In genomic region chr17:81431545-81432482, GRCh38 we compare ENCODE assay signal across 16 cellular contexts. TPM values are rescaled to one million over a fixed set of nuclear protein-coding genes. Genes with fewer than 3 reads are reported as not detected.
DNase-seq lines count a peak whose midpoint lies in the region; FAIRE-seq and TF ChIP-seq lines count a peak whose summit lies in the region.
"Had no signal": no experiment of that assay in that cellular context is flagged by ENCODE, and none has a peak within 500 bp of the region (broad histone marks: within the 10 kb centered on the region; RNA-seq: fewer than 3 reads in every experiment).

No MANE protein-coding gene starts in this region.

- no peaks in the 10 kb centered on the region for H3K23me2 ChIP-seq in H1 (ENCODE audit: low read depth, low read length)

- H3K18ac ChIP-seq in H1 (ENCODE audit: extremely low read depth, low read length): no peak overlapping the region
- no peak overlapping the region for H3K18ac ChIP-seq in mesenchymal stem cell (ENCODE audit: low read depth in 1 of 2, low read length in 2 of 2)

- H4K91ac ChIP-seq in H1 (replicated peaks; ENCODE audit: insufficient read length, low read length) (no peak overlapping the region), mesenchymal stem cell (ENCODE audit: low read length) (peak overlapping the region; percentile 61)

- POLR2A ChIA-PET in H1 (lab: Charles Lee; ENCODE audit: partially characterized antibody): interaction anchor here (0.5 kb wide), 1 partner anchor 73 kb away, joined by 3 read pairs; no protein-coding TSS in a partner anchor

- TF ChIP-seq POLR2A in H1 (IDR thresholded peaks at IDR 0.05; ENCODE audit: control extremely low read depth in 1 of 2, low read depth in 2 of 2, low read length in 2 of 2): no peak

- H3K4me2 ChIP-seq in H1 (ENCODE audit: insufficient read depth in 1 of 2, low read depth in 2 of 2, low read length in 2 of 2): no peak overlapping the region
- no peak overlapping the region for H3K4me2 ChIP-seq in mesenchymal stem cell (ENCODE audit: low read length, poor library complexity, severe bottlenecking)

- H2BK12ac ChIP-seq in H1 (ENCODE audit: low read depth, low read length): no peak overlapping the region
- H2BK12ac ChIP-seq in mesenchymal stem cell (ENCODE audit: low read length in 2 of 2): peak overlapping the region in 1 of 2 experiments; percentile 7

- H3K4me1 ChIP-seq in H1 (replicated peaks in 1 of 4; ENCODE audit: control insufficient read depth in 3 of 4, insufficient read depth in 4 of 4, low read length in 3 of 4): peaks cover 0 to 3% (median 0%) of the 10 kb centered on the region in 4 experiments; a peak in 4 of 7 replicates
- peaks cover 64% of the 10 kb centered on the region for H3K4me1 ChIP-seq in mesenchymal stem cell (ENCODE audit: control insufficient read depth, insufficient read depth, low read depth, low read length)

- TF ChIP-seq RAD21 in H1 (IDR thresholded peaks at IDR 0.05 in 1 of 2, conservative IDR thresholded peaks at IDR 0.05 in 1 of 2; ENCODE audit: low read depth in 2 of 2, low read length in 2 of 2): no peak

- H2BK15ac ChIP-seq in H1 (ENCODE audit: low read length) (no peak overlapping the region; the same call in 1 of the 2 replicates), mesenchymal stem cell (ENCODE audit: low read depth, poor library complexity, severe bottlenecking) (no peak overlapping the region)

- H3K36me3 Mint-ChIP-seq in activated T-helper 1 cell treated with anti-CD3 and anti-CD28 coated beads, Interleukin-12 subunit alpha, Interleukin-12 subunit beta, Interleukin-2, Interleukin-4 antibody, amounts not matched to agents 30 ng/mL and 10 ng/mL and 1 ng/mL, durations not matched to agents 14 hours and 24 hours and 36 hours (ENCODE audit: low read depth): no peaks in the 10 kb centered on the region
- H3K36me3 Mint-ChIP-seq: CD4-positive, CD25-positive, alpha-beta regulatory T cell; IgD-negative memory B cell had no signal

- H4K8ac ChIP-seq in H1 (ENCODE audit: extremely low read depth, insufficient read depth, low read length): 0 out of 2 replicates have a peak overlapping the region, but pooled peaks have one; percentile 25
- no peak overlapping the region for H4K8ac ChIP-seq in mesenchymal stem cell (ENCODE audit: low read length)

- H2AFZ ChIP-seq in H1 (ENCODE audit: low read length) (no peak overlapping the region), mesenchymal stem cell (ENCODE audit: low read depth, low read length) (no peak overlapping the region)

- H4K20me1 ChIP-seq in H1 (replicated peaks in 1 of 2; ENCODE audit: control insufficient read depth in 1 of 2, insufficient read depth in 2 of 2, low read length in 2 of 2): no peaks in the 10 kb centered on the region

- 88% methylated on average over 23 of the region's 25 CpGs; no CpG with 5 or more reads in 1 of the 2 experiments for WGBS in H1 (ENCODE audit: extremely low coverage in 1 of 2, insufficient coverage in 1 of 2, insufficient read length in 1 of 2, insufficient replicate concordance in 2 of 2, low coverage in 1 of 2, low lambda C conversion rate in 2 of 2, missing lambda C conversion rate in 1 of 2), 2 experiments
- 89% methylated on average over 20 of the region's 25 CpGs for WGBS in mesenchymal stem cell

- H3K56ac ChIP-seq in H1 (replicated peaks; ENCODE audit: insufficient read length, low read depth, low read length): no peak overlapping the region

- CTCF ChIA-PET in H1 (lab: Charles Lee; ENCODE audit: partially characterized antibody): interaction anchor here (0.8 to 7.3 kb wide), 5 partner anchors 9 to 179 kb away, joined by 4 to 53 read pairs (median 9); no protein-coding TSS in a partner anchor

- H3K23ac ChIP-seq in H1 (ENCODE audit: insufficient read length): no peak overlapping the region
- H3K23ac ChIP-seq in mesenchymal stem cell (ENCODE audit: low read length in 2 of 2): no peak overlapping the region

- intact Hi-C loops in activated T-helper 1 cell treated with anti-CD3 and anti-CD28 coated beads, Interleukin-12 subunit alpha, Interleukin-12 subunit beta, Interleukin-2, Interleukin-4 antibody, amounts not matched to agents 30 ng/mL and 10 ng/mL and 1 ng/mL, durations not matched to agents 14 hours and 24 hours and 36 hours (cut with micrococcal nuclease): no loop called here

- no peak for FAIRE-seq in H1 (lab: Jason Lieb, UNC)
- FAIRE-seq: D721Med, GM12891 had no signal

- H3K27ac ChIP-seq in KOPT-K1 (ENCODE audit: low read depth, low read length, poor library complexity, severe bottlenecking) (peak overlapping the region; percentile 100), H1 (ENCODE audit: low read depth, low read length) (no peak overlapping the region), mesenchymal stem cell (ENCODE audit: low read length, poor library complexity, severe bottlenecking) (no peak overlapping the region)
- H3K27ac ChIP-seq: SJCRH30 had no signal

- no peak overlapping the region for H4K5ac ChIP-seq in H1 (ENCODE audit: insufficient read length, low read depth, low read length)

- no peaks in the 10 kb centered on the region for H3K9me3 Mint-ChIP-seq in activated T-helper 1 cell treated with anti-CD3 and anti-CD28 coated beads, Interleukin-12 subunit alpha, Interleukin-12 subunit beta, Interleukin-2, Interleukin-4 antibody, amounts not matched to agents 30 ng/mL and 10 ng/mL and 1 ng/mL, durations not matched to agents 14 hours and 24 hours and 36 hours
- H3K9me3 Mint-ChIP-seq: IgD-negative memory B cell had no signal

- H3K27me3 Mint-ChIP-seq in activated T-helper 1 cell treated with anti-CD3 and anti-CD28 coated beads, Interleukin-12 subunit alpha, Interleukin-12 subunit beta, Interleukin-2, Interleukin-4 antibody, amounts not matched to agents 30 ng/mL and 10 ng/mL and 1 ng/mL, durations not matched to agents 14 hours and 24 hours and 36 hours (ENCODE audit: insufficient read depth): peaks cover 7% of the 10 kb centered on the region

- DNase-seq in COLO668 (lab: John Stamatoyannopoulos, UW; ENCODE audit: unreplicated experiment) (peak; percentile 35), H1 (ENCODE audit: low read depth in 1 of 2, low spot score in 2 of 2) (no peak), mesenchymal stem cell (no peak), retina (no peak)
- DNase-seq in activated T-helper 1 cell treated with anti-CD3 and anti-CD28 coated beads, Interleukin-12 subunit alpha, Interleukin-12 subunit beta, Interleukin-2, Interleukin-4 antibody, amounts not matched to agents 30 ng/mL and 10 ng/mL and 1 ng/mL, durations not matched to agents 14 hours and 24 hours and 36 hours (ENCODE audit: low spot score): no peak
- DNase-seq in stimulated activated CD4-positive, alpha-beta T cell treated with anti-CD3 and anti-CD28 coated beads, Interleukin-15, amount 100 ng/mL, for 24 hours: no peak
- DNase-seq: CD4-positive, CD25-positive, alpha-beta regulatory T cell; GF-D8; H7; Karpas-422 had no signal

- no peak overlapping the region for H2BK5ac ChIP-seq in H1 (ENCODE audit: low read depth, low read length)
- no peak overlapping the region for H2BK5ac ChIP-seq in mesenchymal stem cell (ENCODE audit: low read depth, low read length, poor library complexity, severe bottlenecking)

- H3K14ac ChIP-seq in H1 (ENCODE audit: insufficient read length) (no peak overlapping the region), mesenchymal stem cell (ENCODE audit: low read length in 2 of 2) (no peak overlapping the region)

- H3K4me3 ChIP-seq in H1 (ENCODE audit: extremely low read depth in 1 of 4, insufficient read depth in 2 of 4, low read depth in 3 of 4, low read length in 4 of 4) (no peak overlapping the region), mesenchymal stem cell (ENCODE audit: insufficient read depth in 1 of 2, low read depth in 1 of 2, low read length in 2 of 2) (no peak overlapping the region)
- H3K4me3 ChIP-seq: SJCRH30 had no signal

- no peak overlapping the region for H2BK20ac ChIP-seq in H1 (ENCODE audit: low read length)

- H3K9ac ChIP-seq in H1 (replicated peaks in 1 of 4; ENCODE audit: extremely low read depth in 1 of 4, low read depth in 3 of 4, low read length in 3 of 4) (no peak overlapping the region), mesenchymal stem cell (ENCODE audit: low read length) (no peak overlapping the region)

- H3K4ac ChIP-seq in H1 (replicated peaks; ENCODE audit: insufficient read length, low read depth, low read length) (no peak overlapping the region), mesenchymal stem cell (ENCODE audit: low read depth in 1 of 2, low read length in 2 of 2) (no peak overlapping the region)

- no peak overlapping the region for H3K4me3 Mint-ChIP-seq in activated T-helper 1 cell treated with anti-CD3 and anti-CD28 coated beads, Interleukin-12 subunit alpha, Interleukin-12 subunit beta, Interleukin-2, Interleukin-4 antibody, amounts not matched to agents 30 ng/mL and 10 ng/mL and 1 ng/mL, durations not matched to agents 14 hours and 24 hours and 36 hours
- H3K4me3 Mint-ChIP-seq: CD4-positive, CD25-positive, alpha-beta regulatory T cell; IgD-negative memory B cell had no signal

- H3K79me1 ChIP-seq in H1 (ENCODE audit: low read depth, low read length) (no peaks in the 10 kb centered on the region), mesenchymal stem cell (replicated peaks; ENCODE audit: low read length, poor library complexity, severe bottlenecking) (peaks cover 3% of the 10 kb centered on the region)

- H2AK5ac ChIP-seq in H1 (ENCODE audit: low read depth, low read length): 0 out of 2 replicates have a peak overlapping the region, but pooled peaks have one; percentile 53
- peak overlapping the region; percentile 1 for H2AK5ac ChIP-seq in mesenchymal stem cell (ENCODE audit: low read length, severe bottlenecking)

- no peaks in the 10 kb centered on the region for H3K79me2 ChIP-seq in H1 (ENCODE audit: control insufficient read depth in 1 of 2, insufficient read depth in 2 of 2, low read length in 2 of 2)

- H3K9me3 ChIP-seq in KOPT-K1 (ENCODE audit: insufficient read depth, low read length, poor library complexity, severe bottlenecking): no peaks in the 10 kb centered on the region
- H3K9me3 ChIP-seq in H1 (ENCODE audit: insufficient read depth in 2 of 2, low read depth in 1 of 2, low read length in 1 of 2): no peaks in the 10 kb centered on the region
- no peaks in the 10 kb centered on the region for H3K9me3 ChIP-seq in mesenchymal stem cell (ENCODE audit: control insufficient read depth, low read length)
- H3K9me3 ChIP-seq: BE2C, SJCRH30 had no signal

- peaks cover 19% of the 10 kb centered on the region for H3K36me3 ChIP-seq in KOPT-K1 (ENCODE audit: insufficient read depth, low read length)
- no peaks in the 10 kb centered on the region for H3K36me3 ChIP-seq in H1 (ENCODE audit: control insufficient read depth in 2 of 4, insufficient read depth in 4 of 4, low read length in 3 of 4)
- peaks cover 0 to 40% of the 10 kb centered on the region in 2 experiments for H3K36me3 ChIP-seq in mesenchymal stem cell (ENCODE audit: control insufficient read depth in 1 of 2, insufficient read depth in 2 of 2, low read depth in 1 of 2, low read length in 2 of 2)
- H3K36me3 ChIP-seq: BE2C, SJCRH30 had no signal

- no peaks in the 10 kb centered on the region for H3K4me1 Mint-ChIP-seq in activated T-helper 1 cell treated with anti-CD3 and anti-CD28 coated beads, Interleukin-12 subunit alpha, Interleukin-12 subunit beta, Interleukin-2, Interleukin-4 antibody, amounts not matched to agents 30 ng/mL and 10 ng/mL and 1 ng/mL, durations not matched to agents 14 hours and 24 hours and 36 hours (ENCODE audit: low read depth)

- no peak for TF ChIP-seq CTCF in H1 (IDR thresholded peaks at IDR 0.05; ENCODE audit: control extremely low read depth in 1 of 3, insufficient read depth in 1 of 3, low read depth in 1 of 3, low read length in 3 of 3)

- no peak for TF ChIP-seq EP300 in H1 (IDR thresholded peaks at IDR 0.05; ENCODE audit: borderline replicate concordance in 1 of 2, low read depth in 2 of 2, low read length in 2 of 2)

- no peaks in the 10 kb centered on the region for H3K27me3 ChIP-seq in H1 (replicated peaks in 1 of 4; ENCODE audit: control insufficient read depth in 3 of 4, extremely low read depth in 1 of 4, insufficient read depth in 3 of 4, low read length in 3 of 4)
- no peaks in the 10 kb centered on the region for H3K27me3 ChIP-seq in mesenchymal stem cell (ENCODE audit: control insufficient read depth in 1 of 2, insufficient read depth in 1 of 2, low read length in 2 of 2)
- H3K27me3 ChIP-seq: SJCRH30 had no signal

- no peak overlapping the region for H3K27ac Mint-ChIP-seq in activated T-helper 1 cell treated with anti-CD3 and anti-CD28 coated beads, Interleukin-12 subunit alpha, Interleukin-12 subunit beta, Interleukin-2, Interleukin-4 antibody, amounts not matched to agents 30 ng/mL and 10 ng/mL and 1 ng/mL, durations not matched to agents 14 hours and 24 hours and 36 hours
- H3K27ac Mint-ChIP-seq: CD4-positive, CD25-positive, alpha-beta regulatory T cell; IgD-negative memory B cell had no signal

- no peak overlapping the region for H2BK120ac ChIP-seq in H1 (replicated peaks; ENCODE audit: low read depth, low read length)
- H2BK120ac ChIP-seq in mesenchymal stem cell (ENCODE audit: low read depth, low read length): no peak overlapping the region

RNA-seq across cellular contexts. Expression of gene BAHCC1, which starts 36.6 kb away (rescaled TPM):
- total RNA-seq in H1 (2021; fragmentation: NEBNext Ultra II Directional; extraction: Animal tissue kit (Norgen Biotek cat#: 25700)): 0.58 and 0.71 TPM in 2 replicates
- polyA plus RNA-seq in H1 (2011; rRNA removed): 0.26 and 0.61 TPM in 2 replicates
- polyA plus RNA-seq in H1 (2011; cell fraction: cytosol; rRNA removed): 0.47 TPM
- polyA plus RNA-seq in H1 (2011; cell fraction: nucleus; rRNA removed): 2.9 TPM
- 0.44 to 0.98 TPM (median 0.89 TPM) in 4 replicates for polyA plus RNA-seq in H1 (2012, experiment 1 of 2)
- polyA plus RNA-seq in H1 (2012, experiment 2 of 2): 0.58 TPM
- polyA plus RNA-seq in H1 (2013, experiment 1 of 2): 0.45 TPM
- 0.50 TPM for polyA plus RNA-seq in H1 (2013, experiment 2 of 2)
- polyA minus RNA-seq in H1 (2011; rRNA and poly(A)+ RNA removed): 0.88 and 0.95 TPM in 2 replicates
- polyA minus RNA-seq in H1 (2011; cell fraction: cytosol; rRNA and poly(A)+ RNA removed): 3.2 TPM
- 1.3 TPM for polyA minus RNA-seq in H1 (2011; cell fraction: nucleus; rRNA and poly(A)+ RNA removed)
- 8.3 TPM for polyA plus RNA-seq in mesenchymal stem cell (2013, experiment 1 of 2)
- polyA plus RNA-seq in mesenchymal stem cell (2013, experiment 2 of 2): 8.6 TPM
- 0.02 and 0.08 TPM in 2 replicates for total RNA-seq in activated T-helper 1 cell treated with anti-CD3 and anti-CD28 coated beads, Interleukin-12 subunit alpha, Interleukin-12 subunit beta, Interleukin-2, Interleukin-4 antibody, amounts not matched to agents 30 ng/mL and 10 ng/mL and 1 ng/mL, durations not matched to agents 14 hours and 24 hours and 36 hours
- polyA plus RNA-seq: CD4-positive, CD25-positive, alpha-beta regulatory T cell; IgD-negative memory B cell had no signal
